ENCODE assay signal across 1 cellular context in the genomic region with DNA sequence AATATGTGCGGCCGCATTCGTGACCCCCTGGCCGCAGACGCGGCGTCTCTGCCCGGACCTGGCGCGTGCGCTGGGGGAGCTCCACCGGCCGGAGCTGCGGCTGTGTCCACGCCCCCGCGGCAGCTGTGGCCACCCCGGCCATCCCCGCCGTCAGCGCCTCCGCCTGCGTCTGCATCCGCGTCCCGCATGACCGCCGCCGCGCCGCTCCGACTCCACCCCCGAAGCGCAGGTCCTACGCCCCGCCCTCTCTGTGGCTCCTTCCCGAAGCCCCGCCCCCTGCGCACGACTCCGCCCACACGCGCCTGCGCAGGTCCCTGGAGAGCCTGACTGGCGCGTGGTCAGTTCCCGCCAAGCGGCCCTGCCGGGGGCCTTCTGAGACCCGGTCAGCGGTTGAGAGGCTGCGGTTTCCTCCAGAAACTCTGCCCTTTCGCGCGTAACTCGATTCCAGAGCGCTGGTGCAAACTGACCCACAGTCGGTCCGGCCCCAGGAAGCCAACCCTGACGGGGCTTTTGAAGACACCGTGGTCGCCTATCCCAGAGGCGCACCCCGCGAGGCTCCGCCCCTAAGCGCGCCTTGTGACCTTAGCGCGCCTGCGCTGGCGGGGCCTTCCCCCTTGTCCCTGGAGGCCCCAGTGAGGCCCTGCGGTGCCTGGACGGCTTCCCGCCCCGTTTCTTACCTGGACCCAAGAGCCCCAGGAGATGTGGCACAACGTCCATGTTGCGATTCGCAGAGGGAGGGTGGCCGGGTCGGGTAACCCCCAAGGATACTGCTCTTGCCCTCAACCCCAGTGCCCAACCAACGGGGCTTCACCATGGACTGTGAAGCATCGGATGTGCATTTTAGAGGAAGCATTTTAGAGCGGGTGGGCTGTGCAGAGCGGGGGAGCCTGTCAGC.
A peak's percentile ranks its signal among the peaks of the same experiment; 100 is the strongest.
TF ChIP-seq lines count a peak whose summit lies in the region.

A gene with protein sequence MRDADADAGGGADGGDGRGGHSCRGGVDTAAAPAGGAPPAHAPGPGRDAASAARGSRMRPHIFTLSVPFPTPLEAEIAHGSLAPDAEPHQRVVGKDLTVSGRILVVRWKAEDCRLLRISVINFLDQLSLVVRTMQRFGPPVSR (minus strand): TSS at position 554 of the 895 bp plus-strand sequence. CDS start 366 bp downstream, at position 188.

TF ChIP-seq in HepG2, 621 proteins besides CTCF, POLR2A, EP300 and RAD21 (continued from another document and continues in another):
- TF ChIP-seq, protein P1, sequence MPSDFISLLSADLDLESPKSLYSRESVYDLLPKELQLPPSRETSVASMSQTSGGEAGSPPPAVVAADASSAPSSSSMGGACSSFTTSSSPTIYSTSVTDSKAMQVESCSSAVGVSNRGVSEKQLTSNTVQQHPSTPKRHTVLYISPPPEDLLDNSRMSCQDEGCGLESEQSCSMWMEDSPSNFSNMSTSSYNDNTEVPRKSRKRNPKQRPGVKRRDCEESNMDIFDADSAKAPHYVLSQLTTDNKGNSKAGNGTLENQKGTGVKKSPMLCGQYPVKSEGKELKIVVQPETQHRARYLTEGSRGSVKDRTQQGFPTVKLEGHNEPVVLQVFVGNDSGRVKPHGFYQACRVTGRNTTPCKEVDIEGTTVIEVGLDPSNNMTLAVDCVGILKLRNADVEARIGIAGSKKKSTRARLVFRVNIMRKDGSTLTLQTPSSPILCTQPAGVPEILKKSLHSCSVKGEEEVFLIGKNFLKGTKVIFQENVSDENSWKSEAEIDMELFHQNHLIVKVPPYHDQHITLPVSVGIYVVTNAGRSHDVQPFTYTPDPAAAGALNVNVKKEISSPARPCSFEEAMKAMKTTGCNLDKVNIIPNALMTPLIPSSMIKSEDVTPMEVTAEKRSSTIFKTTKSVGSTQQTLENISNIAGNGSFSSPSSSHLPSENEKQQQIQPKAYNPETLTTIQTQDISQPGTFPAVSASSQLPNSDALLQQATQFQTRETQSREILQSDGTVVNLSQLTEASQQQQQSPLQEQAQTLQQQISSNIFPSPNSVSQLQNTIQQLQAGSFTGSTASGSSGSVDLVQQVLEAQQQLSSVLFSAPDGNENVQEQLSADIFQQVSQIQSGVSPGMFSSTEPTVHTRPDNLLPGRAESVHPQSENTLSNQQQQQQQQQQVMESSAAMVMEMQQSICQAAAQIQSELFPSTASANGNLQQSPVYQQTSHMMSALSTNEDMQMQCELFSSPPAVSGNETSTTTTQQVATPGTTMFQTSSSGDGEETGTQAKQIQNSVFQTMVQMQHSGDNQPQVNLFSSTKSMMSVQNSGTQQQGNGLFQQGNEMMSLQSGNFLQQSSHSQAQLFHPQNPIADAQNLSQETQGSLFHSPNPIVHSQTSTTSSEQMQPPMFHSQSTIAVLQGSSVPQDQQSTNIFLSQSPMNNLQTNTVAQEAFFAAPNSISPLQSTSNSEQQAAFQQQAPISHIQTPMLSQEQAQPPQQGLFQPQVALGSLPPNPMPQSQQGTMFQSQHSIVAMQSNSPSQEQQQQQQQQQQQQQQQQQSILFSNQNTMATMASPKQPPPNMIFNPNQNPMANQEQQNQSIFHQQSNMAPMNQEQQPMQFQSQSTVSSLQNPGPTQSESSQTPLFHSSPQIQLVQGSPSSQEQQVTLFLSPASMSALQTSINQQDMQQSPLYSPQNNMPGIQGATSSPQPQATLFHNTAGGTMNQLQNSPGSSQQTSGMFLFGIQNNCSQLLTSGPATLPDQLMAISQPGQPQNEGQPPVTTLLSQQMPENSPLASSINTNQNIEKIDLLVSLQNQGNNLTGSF (CRISPR knock-in tag; IDR thresholded peaks at IDR 0.05), result peak; percentile 82; the same call in 1 of the 2 replicates
- TF ChIP-seq ZNF235 (CRISPR knock-in tag; IDR thresholded peaks at IDR 0.05; ENCODE audit: borderline replicate concordance) (no peak), ZNF564 (CRISPR knock-in tag; IDR thresholded peaks at IDR 0.05) (no peak), KDM1A (CRISPR knock-in tag; IDR thresholded peaks at IDR 0.05) (no peak), NFE2L1 (CRISPR knock-in tag; IDR thresholded peaks at IDR 0.05; ENCODE audit: borderline replicate concordance) (no peak), DNMT1 (CRISPR knock-in tag; IDR thresholded peaks at IDR 0.05) (0 out of 2 replicates have a peak, but pooled peaks have one; percentile 47), HDAC2 (CRISPR knock-in tag; IDR thresholded peaks at IDR 0.05) (no peak), SRY (CRISPR knock-in tag; IDR thresholded peaks at IDR 0.05) (0 out of 2 replicates have a peak, but pooled peaks have one; percentile 80), ZNF225 (CRISPR knock-in tag; IDR thresholded peaks at IDR 0.05) (no peak), KMT2A (CRISPR knock-in tag; IDR thresholded peaks at IDR 0.05) (no peak), ZNF768 (CRISPR knock-in tag; IDR thresholded peaks at IDR 0.05) (no peak), AHR (CRISPR knock-in tag; IDR thresholded peaks at IDR 0.05) (no peak), HMG20B (CRISPR knock-in tag; conservative IDR thresholded peaks at IDR 0.05) (no peak), ZNF335 (CRISPR knock-in tag; IDR thresholded peaks at IDR 0.05) (no peak), SOX5 (CRISPR knock-in tag; IDR thresholded peaks at IDR 0.05; ENCODE audit: borderline replicate concordance) (no peak), IKZF4 (CRISPR knock-in tag; IDR thresholded peaks at IDR 0.05; ENCODE audit: borderline replicate concordance, low read depth, not compliant biosample characterization) (no peak), BCL6 (CRISPR knock-in tag; IDR thresholded peaks at IDR 0.05) (0 out of 2 replicates have a peak, but pooled peaks have one; percentile 13), SNAPC2 (CRISPR knock-in tag; IDR thresholded peaks at IDR 0.05) (0 out of 2 replicates have a peak, but pooled peaks have one; percentile 40), CBX1 (IDR thresholded peaks at IDR 0.05; ENCODE audit: low read depth) (no peak), HNRNPLL (IDR thresholded peaks at IDR 0.05; ENCODE audit: low read depth, low read length, poor library complexity, severe bottlenecking) (peak; percentile 59), MAFG (CRISPR knock-in tag; IDR thresholded peaks at IDR 0.05) (no peak), ZNF367 (CRISPR knock-in tag; IDR thresholded peaks at IDR 0.05; ENCODE audit: borderline replicate concordance) (no peak), ZNF496 (CRISPR knock-in tag; IDR thresholded peaks at IDR 0.05; ENCODE audit: insufficient replicate concordance) (no peak), SP2 (CRISPR knock-in tag; IDR thresholded peaks at IDR 0.05) (0 out of 2 replicates have a peak, but pooled peaks have one; percentile 30)
- TF ChIP-seq, protein P2, sequence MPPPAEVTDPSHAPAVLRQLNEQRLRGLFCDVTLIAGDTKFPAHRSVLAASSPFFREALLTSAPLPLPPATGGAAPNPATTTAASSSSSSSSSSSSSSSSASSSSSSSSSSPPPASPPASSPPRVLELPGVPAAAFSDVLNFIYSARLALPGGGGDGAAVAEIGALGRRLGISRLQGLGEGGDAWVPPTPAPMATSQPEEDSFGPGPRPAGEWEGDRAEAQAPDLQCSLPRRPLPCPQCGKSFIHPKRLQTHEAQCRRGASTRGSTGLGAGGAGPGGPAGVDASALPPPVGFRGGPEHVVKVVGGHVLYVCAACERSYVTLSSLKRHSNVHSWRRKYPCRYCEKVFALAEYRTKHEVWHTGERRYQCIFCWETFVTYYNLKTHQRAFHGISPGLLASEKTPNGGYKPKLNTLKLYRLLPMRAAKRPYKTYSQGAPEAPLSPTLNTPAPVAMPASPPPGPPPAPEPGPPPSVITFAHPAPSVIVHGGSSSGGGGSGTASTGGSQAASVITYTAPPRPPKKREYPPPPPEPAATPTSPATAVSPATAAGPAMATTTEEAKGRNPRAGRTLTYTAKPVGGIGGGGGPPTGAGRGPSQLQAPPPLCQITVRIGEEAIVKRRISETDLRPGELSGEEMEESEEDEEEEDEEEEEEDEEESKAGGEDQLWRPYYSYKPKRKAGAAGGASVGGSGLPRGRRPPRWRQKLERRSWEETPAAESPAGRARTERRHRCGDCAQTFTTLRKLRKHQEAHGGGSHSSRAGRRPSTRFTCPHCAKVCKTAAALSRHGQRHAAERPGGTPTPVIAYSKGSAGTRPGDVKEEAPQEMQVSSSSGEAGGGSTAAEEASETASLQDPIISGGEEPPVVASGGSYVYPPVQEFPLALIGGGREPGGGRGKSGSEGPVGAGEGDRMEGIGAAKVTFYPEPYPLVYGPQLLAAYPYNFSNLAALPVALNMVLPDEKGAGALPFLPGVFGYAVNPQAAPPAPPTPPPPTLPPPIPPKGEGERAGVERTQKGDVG (CRISPR knock-in tag; IDR thresholded peaks at IDR 0.05; ENCODE audit: borderline replicate concordance), result peak; percentile 78; the same call in 1 of the 2 replicates
- TF ChIP-seq, protein P3, sequence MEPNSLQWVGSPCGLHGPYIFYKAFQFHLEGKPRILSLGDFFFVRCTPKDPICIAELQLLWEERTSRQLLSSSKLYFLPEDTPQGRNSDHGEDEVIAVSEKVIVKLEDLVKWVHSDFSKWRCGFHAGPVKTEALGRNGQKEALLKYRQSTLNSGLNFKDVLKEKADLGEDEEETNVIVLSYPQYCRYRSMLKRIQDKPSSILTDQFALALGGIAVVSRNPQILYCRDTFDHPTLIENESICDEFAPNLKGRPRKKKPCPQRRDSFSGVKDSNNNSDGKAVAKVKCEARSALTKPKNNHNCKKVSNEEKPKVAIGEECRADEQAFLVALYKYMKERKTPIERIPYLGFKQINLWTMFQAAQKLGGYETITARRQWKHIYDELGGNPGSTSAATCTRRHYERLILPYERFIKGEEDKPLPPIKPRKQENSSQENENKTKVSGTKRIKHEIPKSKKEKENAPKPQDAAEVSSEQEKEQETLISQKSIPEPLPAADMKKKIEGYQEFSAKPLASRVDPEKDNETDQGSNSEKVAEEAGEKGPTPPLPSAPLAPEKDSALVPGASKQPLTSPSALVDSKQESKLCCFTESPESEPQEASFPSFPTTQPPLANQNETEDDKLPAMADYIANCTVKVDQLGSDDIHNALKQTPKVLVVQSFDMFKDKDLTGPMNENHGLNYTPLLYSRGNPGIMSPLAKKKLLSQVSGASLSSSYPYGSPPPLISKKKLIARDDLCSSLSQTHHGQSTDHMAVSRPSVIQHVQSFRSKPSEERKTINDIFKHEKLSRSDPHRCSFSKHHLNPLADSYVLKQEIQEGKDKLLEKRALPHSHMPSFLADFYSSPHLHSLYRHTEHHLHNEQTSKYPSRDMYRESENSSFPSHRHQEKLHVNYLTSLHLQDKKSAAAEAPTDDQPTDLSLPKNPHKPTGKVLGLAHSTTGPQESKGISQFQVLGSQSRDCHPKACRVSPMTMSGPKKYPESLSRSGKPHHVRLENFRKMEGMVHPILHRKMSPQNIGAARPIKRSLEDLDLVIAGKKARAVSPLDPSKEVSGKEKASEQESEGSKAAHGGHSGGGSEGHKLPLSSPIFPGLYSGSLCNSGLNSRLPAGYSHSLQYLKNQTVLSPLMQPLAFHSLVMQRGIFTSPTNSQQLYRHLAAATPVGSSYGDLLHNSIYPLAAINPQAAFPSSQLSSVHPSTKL (CRISPR knock-in tag; IDR thresholded peaks at IDR 0.05), result no peak
- TF ChIP-seq, protein P4, sequence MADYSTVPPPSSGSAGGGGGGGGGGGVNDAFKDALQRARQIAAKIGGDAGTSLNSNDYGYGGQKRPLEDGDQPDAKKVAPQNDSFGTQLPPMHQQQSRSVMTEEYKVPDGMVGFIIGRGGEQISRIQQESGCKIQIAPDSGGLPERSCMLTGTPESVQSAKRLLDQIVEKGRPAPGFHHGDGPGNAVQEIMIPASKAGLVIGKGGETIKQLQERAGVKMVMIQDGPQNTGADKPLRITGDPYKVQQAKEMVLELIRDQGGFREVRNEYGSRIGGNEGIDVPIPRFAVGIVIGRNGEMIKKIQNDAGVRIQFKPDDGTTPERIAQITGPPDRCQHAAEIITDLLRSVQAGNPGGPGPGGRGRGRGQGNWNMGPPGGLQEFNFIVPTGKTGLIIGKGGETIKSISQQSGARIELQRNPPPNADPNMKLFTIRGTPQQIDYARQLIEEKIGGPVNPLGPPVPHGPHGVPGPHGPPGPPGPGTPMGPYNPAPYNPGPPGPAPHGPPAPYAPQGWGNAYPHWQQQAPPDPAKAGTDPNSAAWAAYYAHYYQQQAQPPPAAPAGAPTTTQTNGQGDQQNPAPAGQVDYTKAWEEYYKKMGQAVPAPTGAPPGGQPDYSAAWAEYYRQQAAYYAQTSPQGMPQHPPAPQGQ (CRISPR knock-in tag; IDR thresholded peaks at IDR 0.05; ENCODE audit: borderline replicate concordance), result no peak
- TF ChIP-seq, protein P5, sequence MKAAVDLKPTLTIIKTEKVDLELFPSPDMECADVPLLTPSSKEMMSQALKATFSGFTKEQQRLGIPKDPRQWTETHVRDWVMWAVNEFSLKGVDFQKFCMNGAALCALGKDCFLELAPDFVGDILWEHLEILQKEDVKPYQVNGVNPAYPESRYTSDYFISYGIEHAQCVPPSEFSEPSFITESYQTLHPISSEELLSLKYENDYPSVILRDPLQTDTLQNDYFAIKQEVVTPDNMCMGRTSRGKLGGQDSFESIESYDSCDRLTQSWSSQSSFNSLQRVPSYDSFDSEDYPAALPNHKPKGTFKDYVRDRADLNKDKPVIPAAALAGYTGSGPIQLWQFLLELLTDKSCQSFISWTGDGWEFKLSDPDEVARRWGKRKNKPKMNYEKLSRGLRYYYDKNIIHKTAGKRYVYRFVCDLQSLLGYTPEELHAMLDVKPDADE (CRISPR knock-in tag; IDR thresholded peaks at IDR 0.05), result no peak
- TF ChIP-seq, protein P6, sequence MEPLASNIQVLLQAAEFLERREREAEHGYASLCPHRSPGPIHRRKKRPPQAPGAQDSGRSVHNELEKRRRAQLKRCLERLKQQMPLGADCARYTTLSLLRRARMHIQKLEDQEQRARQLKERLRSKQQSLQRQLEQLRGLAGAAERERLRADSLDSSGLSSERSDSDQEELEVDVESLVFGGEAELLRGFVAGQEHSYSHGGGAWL (CRISPR knock-in tag; IDR thresholded peaks at IDR 0.05), result peak; percentile 50; the same call in 1 of the 2 replicates
- TF ChIP-seq, protein P7, sequence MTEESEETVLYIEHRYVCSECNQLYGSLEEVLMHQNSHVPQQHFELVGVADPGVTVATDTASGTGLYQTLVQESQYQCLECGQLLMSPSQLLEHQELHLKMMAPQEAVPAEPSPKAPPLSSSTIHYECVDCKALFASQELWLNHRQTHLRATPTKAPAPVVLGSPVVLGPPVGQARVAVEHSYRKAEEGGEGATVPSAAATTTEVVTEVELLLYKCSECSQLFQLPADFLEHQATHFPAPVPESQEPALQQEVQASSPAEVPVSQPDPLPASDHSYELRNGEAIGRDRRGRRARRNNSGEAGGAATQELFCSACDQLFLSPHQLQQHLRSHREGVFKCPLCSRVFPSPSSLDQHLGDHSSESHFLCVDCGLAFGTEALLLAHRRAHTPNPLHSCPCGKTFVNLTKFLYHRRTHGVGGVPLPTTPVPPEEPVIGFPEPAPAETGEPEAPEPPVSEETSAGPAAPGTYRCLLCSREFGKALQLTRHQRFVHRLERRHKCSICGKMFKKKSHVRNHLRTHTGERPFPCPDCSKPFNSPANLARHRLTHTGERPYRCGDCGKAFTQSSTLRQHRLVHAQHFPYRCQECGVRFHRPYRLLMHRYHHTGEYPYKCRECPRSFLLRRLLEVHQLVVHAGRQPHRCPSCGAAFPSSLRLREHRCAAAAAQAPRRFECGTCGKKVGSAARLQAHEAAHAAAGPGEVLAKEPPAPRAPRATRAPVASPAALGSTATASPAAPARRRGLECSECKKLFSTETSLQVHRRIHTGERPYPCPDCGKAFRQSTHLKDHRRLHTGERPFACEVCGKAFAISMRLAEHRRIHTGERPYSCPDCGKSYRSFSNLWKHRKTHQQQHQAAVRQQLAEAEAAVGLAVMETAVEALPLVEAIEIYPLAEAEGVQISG (CRISPR knock-in tag; IDR thresholded peaks at IDR 0.05), result no peak
